Comparison of ENCODE assay signal across 10 cellular contexts in the genomic region with DNA sequence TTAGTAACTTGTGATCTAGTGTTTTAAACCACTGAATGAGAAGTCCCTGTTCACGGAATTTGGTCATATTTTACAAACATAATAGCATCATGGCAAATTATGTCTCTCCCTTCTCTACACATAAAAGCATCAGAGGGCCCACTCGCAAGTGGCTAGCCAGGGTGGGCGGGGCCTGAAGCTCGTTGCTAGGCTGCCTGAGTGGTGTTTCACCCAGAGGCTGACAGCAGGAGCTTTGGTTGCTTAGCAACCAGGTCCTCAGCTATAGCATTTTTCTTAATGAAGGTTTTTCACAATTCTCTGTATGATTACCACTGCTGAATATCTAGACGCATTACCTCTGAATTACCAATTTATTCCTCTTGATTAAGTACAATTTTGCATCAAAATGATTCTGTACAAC.
DNase-seq lines count a peak whose midpoint lies in the region; ATAC-seq lines count a peak whose summit lies in the region.
"Had no signal": no experiment of that assay in that cellular context is flagged by ENCODE, and none has a peak within 500 bp of the region (broad histone marks: within the 10 kb centered on the region; RNA-seq: fewer than 3 reads in every experiment).

No MANE protein-coding gene starts in this region.

- H3K4me1 Mint-ChIP-seq in stimulated activated naive CD8-positive, alpha-beta T cell treated with anti-CD3 and anti-CD28 coated beads, Interleukin-15, amount 100 ng/mL, for 72 hours = no peaks in the 10 kb centered on the region
- H3K4me1 Mint-ChIP-seq: CD4-positive, CD25-positive, alpha-beta regulatory T cell had no signal

- H3K9me3 Mint-ChIP-seq in stimulated activated naive CD8-positive, alpha-beta T cell treated with anti-CD3 and anti-CD28 coated beads, Interleukin-15, amount 100 ng/mL, for 72 hours = peaks cover 0 to 5% of the 10 kb centered on the region in 2 donors
- H3K9me3 Mint-ChIP-seq: activated T-cell treated with anti-CD3 and anti-CD28 coated beads, Interleukin-2, amount 50 U/mL, for 4 hours had no signal

- DNase-seq in stimulated activated naive CD8-positive, alpha-beta T cell treated with anti-CD3 and anti-CD28 coated beads, Interleukin-15, Interleukin-2, amounts not matched to agents 100 U/mL and 50 U/mL, for 24 hours = peak; percentile 4
- DNase-seq in stimulated activated naive CD8-positive, alpha-beta T cell treated with anti-CD3 and anti-CD28 coated beads, Interleukin-15, amount 100 ng/mL, for 72 hours = no peak
- peak; percentile 36 for DNase-seq in NCI-H82 treated with DMSO at 0.1 percent for 48 hours (lab: John Stamatoyannopoulos, UW; ENCODE audit: unreplicated experiment)
- peak; percentile 12 for DNase-seq in fibroblast of the conjunctiva (ENCODE audit: low read depth)
- no peak for DNase-seq in ureter (ENCODE audit: low spot score)
- DNase-seq: activated T-cell treated with anti-CD3 and anti-CD28 coated beads, Interleukin-2, amount 50 U/mL, for 4 hours; CD4-positive, CD25-positive, alpha-beta regulatory T cell had no signal

- no peak for ATAC-seq in stimulated activated naive CD8-positive, alpha-beta T cell treated with anti-CD3 and anti-CD28 coated beads, Interleukin-15, Interleukin-2, amounts not matched to agents 100 U/mL and 50 U/mL, for 24 hours
- no peak for ATAC-seq in stimulated activated naive CD8-positive, alpha-beta T cell treated with anti-CD3 and anti-CD28 coated beads, Interleukin-15, amount 100 ng/mL, for 72 hours
- ATAC-seq in HG03521 (IDR thresholded peaks at IDR 0.05; ENCODE audit: unreplicated experiment) = no peak
- no peak for ATAC-seq in HG03571 (IDR thresholded peaks at IDR 0.05; ENCODE audit: unreplicated experiment)
- no peak for ATAC-seq in HG02981 (IDR thresholded peaks at IDR 0.05; ENCODE audit: unreplicated experiment)
- ATAC-seq: activated T-cell treated with anti-CD3 and anti-CD28 coated beads, Interleukin-2, amount 50 U/mL, for 4 hours had no signal

- H3K27me3 Mint-ChIP-seq in stimulated activated naive CD8-positive, alpha-beta T cell treated with anti-CD3 and anti-CD28 coated beads, Interleukin-15, amount 100 ng/mL, for 72 hours = peaks cover 6% of the 10 kb centered on the region
- H3K27me3 Mint-ChIP-seq: CD4-positive, CD25-positive, alpha-beta regulatory T cell had no signal

- no peak overlapping the region for H3K27ac Mint-ChIP-seq in stimulated activated naive CD8-positive, alpha-beta T cell treated with anti-CD3 and anti-CD28 coated beads, Interleukin-15, amount 100 ng/mL, for 72 hours
- H3K27ac Mint-ChIP-seq: CD4-positive, CD25-positive, alpha-beta regulatory T cell had no signal

- no peak overlapping the region for H3K4me3 Mint-ChIP-seq in stimulated activated naive CD8-positive, alpha-beta T cell treated with anti-CD3 and anti-CD28 coated beads, Interleukin-15, amount 100 ng/mL, for 72 hours
- H3K4me3 Mint-ChIP-seq: activated T-cell treated with anti-CD3 and anti-CD28 coated beads, Interleukin-2, amount 50 U/mL, for 4 hours; CD4-positive, CD25-positive, alpha-beta regulatory T cell had no signal

Comparison
In these comparisons a context has a peak if more than half of its experiments do, and no peak if none do; other contexts are left out.
1. DNase-seq: peak in stimulated activated naive CD8-positive, alpha-beta T cell treated with anti-CD3 and anti-CD28 coated beads, Interleukin-15, Interleukin-2, amounts not matched to agents 100 U/mL and 50 U/mL, for 24 hours (single experiment), NCI-H82 treated with DMSO at 0.1 percent for 48 hours (single experiment) and fibroblast of the conjunctiva (single experiment); none in stimulated activated naive CD8-positive, alpha-beta T cell treated with anti-CD3 and anti-CD28 coated beads, Interleukin-15, amount 100 ng/mL, for 72 hours (0 of 2) and ureter (single experiment).